Comparison of ENCODE assay signal across 8 cellular contexts in genomic region chr3:114057011-114057347, GRCh38. TPM values are rescaled to one million over a fixed set of nuclear protein-coding genes. Genes with fewer than 3 reads are reported as not detected.
DNase-seq lines count a peak whose midpoint lies in the region; ATAC-seq and TF ChIP-seq lines count a peak whose summit lies in the region.

No MANE protein-coding gene starts in this region.

- DNase-seq in T-helper 1 cell (no peak), ascending aorta (ENCODE audit: low spot score in 2 of 2) (no peak), memory B cell (ENCODE audit: low spot score in 2 of 2) (no peak), EL (no peak), NCI-H526 (lab: John Stamatoyannopoulos, UW) (no peak)
- DNase-seq in stimulated activated CD4-positive, alpha-beta T cell treated with anti-CD3 and anti-CD28 coated beads, Interleukin-4, amount 100 ng/mL, for 24 hours: no peak

- H3K36me3 ChIP-seq in ascending aorta: no peaks in the 10 kb centered on the region

- intact Hi-C loops in ascending aorta (cut with DNase I): loop anchor here (2.0 to 10.0 kb wide), 7 partner anchors 95 to 1495 kb away; partner anchors contain the start of genes ATG3, ATP6V1A, GRAMD1C and NAA50

- no peaks in the 10 kb centered on the region for H3K9me3 Mint-ChIP-seq in T-helper 1 cell treated with Interleukin-12 subunit alpha and Interleukin-12 subunit beta and Interleukin-4 antibody, amounts not matched to agents 30 μg/mL and 1 μg/mL, for 36 hours
- H3K9me3 Mint-ChIP-seq in memory B cell: no peaks in the 10 kb centered on the region

- peak overlapping the region; percentile 73 to 80 for H3K4me3 ChIP-seq in ascending aorta

- H3K27me3 ChIP-seq in ascending aorta: no peaks in the 10 kb centered on the region

- H3K36me3 Mint-ChIP-seq in T-helper 1 cell treated with Interleukin-12 subunit alpha and Interleukin-12 subunit beta and Interleukin-4 antibody, amounts not matched to agents 30 μg/mL and 1 μg/mL, for 36 hours (ENCODE audit: low read depth): peaks cover 4% of the 10 kb centered on the region
- peaks cover 5% of the 10 kb centered on the region for H3K36me3 Mint-ChIP-seq in memory B cell

- ATAC-seq in HG03175 (IDR thresholded peaks at IDR 0.05; ENCODE audit: unreplicated experiment) (peak; percentile 9), memory B cell (ENCODE audit: low read depth) (no peak)

- H3K4me1 Mint-ChIP-seq in T-helper 1 cell treated with Interleukin-12 subunit alpha and Interleukin-12 subunit beta and Interleukin-4 antibody, amounts not matched to agents 30 μg/mL and 1 μg/mL, for 36 hours (ENCODE audit: low read depth): peaks cover 26% of the 10 kb centered on the region
- H3K4me1 Mint-ChIP-seq in memory B cell: peaks cover 37% of the 10 kb centered on the region

- H3K27ac Mint-ChIP-seq in T-helper 1 cell treated with Interleukin-12 subunit alpha and Interleukin-12 subunit beta and Interleukin-4 antibody, amounts not matched to agents 30 μg/mL and 1 μg/mL, for 36 hours: peak overlapping the region; percentile 96
- peak overlapping the region; percentile 99 for H3K27ac Mint-ChIP-seq in memory B cell

- H3K27me3 Mint-ChIP-seq in T-helper 1 cell treated with Interleukin-12 subunit alpha and Interleukin-12 subunit beta and Interleukin-4 antibody, amounts not matched to agents 30 μg/mL and 1 μg/mL, for 36 hours (ENCODE audit: low read depth): no peaks in the 10 kb centered on the region
- no peaks in the 10 kb centered on the region for H3K27me3 Mint-ChIP-seq in memory B cell

- peak overlapping the region; percentile 97 for H3K4me3 Mint-ChIP-seq in T-helper 1 cell treated with Interleukin-12 subunit alpha and Interleukin-12 subunit beta and Interleukin-4 antibody, amounts not matched to agents 30 μg/mL and 1 μg/mL, for 36 hours
- H3K4me3 Mint-ChIP-seq in memory B cell: peak overlapping the region; percentile 97

- no peaks in the 10 kb centered on the region for H3K9me3 ChIP-seq in ascending aorta

- peak overlapping the region; percentile 38 to 68 for H3K27ac ChIP-seq in ascending aorta

- no peak for TF ChIP-seq CTCF in ascending aorta (IDR thresholded peaks at IDR 0.05)

- H3K4me1 ChIP-seq in ascending aorta: peaks cover 8% of the 10 kb centered on the region in 2 donors

RNA-seq across cellular contexts. Expression of gene QTRT2, which starts 0.4 kb away (rescaled TPM):
- total RNA-seq in ascending aorta: 9.5 TPM

RNA-seq across cellular contexts. Expression of gene CCDC191, which starts 0.7 kb away (rescaled TPM):
- total RNA-seq in ascending aorta: 0.21 TPM
